2 cellular contexts compared by ENCODE assay signal in the genomic region with DNA sequence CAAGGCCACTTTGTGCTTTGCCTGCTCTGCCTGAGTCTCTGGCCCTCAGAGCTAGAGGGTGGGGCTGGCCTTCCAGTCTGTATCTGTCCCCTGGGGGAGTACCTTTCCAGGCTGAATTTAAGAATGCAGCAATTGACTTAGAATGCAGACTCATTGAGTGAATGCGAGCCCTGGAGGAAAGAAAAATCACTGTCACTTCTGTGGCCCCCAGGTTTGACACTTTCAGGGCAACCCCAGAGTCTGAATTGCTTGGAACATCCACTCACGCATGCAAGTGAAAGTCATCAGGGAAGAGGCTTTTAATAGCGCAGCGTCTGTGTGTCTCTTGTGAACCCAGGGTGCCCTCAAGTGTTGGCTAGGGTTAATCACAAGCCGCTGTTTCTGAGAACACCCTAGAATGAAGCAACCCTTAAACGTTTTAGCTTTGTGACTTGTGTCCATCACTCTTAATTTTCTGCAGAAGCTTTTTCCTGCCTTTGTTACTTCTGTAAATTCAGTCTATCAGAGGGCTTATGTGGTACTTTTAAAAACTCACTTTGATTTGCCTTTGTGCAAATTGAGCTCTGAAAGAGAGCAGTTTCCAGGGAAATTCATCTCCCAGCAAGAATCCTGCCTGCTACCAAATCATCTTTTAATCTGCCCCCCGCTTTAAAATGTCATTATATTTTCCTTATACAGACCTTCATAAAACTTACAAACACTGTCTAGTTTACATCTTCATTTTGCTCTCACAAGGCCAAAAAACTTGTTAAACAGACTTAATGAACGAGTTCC.
TF ChIP-seq lines count a peak whose summit lies in the region.

No MANE protein-coding gene starts in this region.

TF ChIP-seq in GM23338, 12 proteins besides CTCF, POLR2A, EP300 and RAD21 (continued from another document):
- TF ChIP-seq, protein P1, sequence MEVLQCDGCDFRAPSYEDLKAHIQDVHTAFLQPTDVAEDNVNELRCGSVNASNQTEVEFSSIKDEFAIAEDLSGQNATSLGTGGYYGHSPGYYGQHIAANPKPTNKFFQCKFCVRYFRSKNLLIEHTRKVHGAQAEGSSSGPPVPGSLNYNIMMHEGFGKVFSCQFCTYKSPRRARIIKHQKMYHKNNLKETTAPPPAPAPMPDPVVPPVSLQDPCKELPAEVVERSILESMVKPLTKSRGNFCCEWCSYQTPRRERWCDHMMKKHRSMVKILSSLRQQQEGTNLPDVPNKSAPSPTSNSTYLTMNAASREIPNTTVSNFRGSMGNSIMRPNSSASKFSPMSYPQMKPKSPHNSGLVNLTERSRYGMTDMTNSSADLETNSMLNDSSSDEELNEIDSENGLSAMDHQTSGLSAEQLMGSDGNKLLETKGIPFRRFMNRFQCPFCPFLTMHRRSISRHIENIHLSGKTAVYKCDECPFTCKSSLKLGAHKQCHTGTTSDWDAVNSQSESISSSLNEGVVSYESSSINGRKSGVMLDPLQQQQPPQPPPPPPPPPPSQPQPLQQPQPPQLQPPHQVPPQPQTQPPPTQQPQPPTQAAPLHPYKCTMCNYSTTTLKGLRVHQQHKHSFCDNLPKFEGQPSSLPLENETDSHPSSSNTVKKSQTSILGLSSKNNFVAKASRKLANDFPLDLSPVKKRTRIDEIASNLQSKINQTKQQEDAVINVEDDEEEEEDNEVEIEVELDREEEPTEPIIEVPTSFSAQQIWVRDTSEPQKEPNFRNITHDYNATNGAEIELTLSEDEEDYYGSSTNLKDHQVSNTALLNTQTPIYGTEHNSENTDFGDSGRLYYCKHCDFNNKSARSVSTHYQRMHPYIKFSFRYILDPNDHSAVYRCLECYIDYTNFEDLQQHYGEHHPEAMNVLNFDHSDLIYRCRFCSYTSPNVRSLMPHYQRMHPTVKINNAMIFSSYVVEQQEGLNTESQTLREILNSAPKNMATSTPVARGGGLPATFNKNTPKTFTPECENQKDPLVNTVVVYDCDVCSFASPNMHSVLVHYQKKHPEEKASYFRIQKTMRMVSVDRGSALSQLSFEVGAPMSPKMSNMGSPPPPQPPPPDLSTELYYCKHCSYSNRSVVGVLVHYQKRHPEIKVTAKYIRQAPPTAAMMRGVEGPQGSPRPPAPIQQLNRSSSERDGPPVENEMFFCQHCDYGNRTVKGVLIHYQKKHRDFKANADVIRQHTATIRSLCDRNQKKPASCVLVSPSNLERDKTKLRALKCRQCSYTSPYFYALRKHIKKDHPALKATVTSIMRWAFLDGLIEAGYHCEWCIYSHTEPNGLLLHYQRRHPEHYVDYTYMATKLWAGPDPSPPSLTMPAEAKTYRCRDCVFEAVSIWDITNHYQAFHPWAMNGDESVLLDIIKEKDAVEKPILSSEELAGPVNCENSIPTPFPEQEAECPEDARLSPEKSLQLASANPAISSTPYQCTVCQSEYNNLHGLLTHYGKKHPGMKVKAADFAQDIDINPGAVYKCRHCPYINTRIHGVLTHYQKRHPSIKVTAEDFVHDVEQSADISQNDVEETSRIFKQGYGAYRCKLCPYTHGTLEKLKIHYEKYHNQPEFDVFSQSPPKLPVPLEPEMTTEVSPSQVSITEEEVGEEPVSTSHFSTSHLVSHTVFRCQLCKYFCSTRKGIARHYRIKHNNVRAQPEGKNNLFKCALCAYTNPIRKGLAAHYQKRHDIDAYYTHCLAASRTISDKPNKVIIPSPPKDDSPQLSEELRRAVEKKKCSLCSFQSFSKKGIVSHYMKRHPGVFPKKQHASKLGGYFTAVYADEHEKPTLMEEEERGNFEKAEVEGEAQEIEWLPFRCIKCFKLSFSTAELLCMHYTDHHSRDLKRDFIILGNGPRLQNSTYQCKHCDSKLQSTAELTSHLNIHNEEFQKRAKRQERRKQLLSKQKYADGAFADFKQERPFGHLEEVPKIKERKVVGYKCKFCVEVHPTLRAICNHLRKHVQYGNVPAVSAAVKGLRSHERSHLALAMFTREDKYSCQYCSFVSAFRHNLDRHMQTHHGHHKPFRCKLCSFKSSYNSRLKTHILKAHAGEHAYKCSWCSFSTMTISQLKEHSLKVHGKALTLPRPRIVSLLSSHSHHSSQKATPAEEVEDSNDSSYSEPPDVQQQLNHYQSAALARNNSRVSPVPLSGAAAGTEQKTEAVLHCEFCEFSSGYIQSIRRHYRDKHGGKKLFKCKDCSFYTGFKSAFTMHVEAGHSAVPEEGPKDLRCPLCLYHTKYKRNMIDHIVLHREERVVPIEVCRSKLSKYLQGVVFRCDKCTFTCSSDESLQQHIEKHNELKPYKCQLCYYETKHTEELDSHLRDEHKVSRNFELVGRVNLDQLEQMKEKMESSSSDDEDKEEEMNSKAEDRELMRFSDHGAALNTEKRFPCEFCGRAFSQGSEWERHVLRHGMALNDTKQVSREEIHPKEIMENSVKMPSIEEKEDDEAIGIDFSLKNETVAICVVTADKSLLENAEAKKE (CRISPR knock-in tag; IDR thresholded peaks at IDR 0.05), result no peak
- no peak for TF ChIP-seq CREB1 (CRISPR knock-in tag; IDR thresholded peaks at IDR 0.05; ENCODE audit: low read depth)
- TF ChIP-seq, protein P2, sequence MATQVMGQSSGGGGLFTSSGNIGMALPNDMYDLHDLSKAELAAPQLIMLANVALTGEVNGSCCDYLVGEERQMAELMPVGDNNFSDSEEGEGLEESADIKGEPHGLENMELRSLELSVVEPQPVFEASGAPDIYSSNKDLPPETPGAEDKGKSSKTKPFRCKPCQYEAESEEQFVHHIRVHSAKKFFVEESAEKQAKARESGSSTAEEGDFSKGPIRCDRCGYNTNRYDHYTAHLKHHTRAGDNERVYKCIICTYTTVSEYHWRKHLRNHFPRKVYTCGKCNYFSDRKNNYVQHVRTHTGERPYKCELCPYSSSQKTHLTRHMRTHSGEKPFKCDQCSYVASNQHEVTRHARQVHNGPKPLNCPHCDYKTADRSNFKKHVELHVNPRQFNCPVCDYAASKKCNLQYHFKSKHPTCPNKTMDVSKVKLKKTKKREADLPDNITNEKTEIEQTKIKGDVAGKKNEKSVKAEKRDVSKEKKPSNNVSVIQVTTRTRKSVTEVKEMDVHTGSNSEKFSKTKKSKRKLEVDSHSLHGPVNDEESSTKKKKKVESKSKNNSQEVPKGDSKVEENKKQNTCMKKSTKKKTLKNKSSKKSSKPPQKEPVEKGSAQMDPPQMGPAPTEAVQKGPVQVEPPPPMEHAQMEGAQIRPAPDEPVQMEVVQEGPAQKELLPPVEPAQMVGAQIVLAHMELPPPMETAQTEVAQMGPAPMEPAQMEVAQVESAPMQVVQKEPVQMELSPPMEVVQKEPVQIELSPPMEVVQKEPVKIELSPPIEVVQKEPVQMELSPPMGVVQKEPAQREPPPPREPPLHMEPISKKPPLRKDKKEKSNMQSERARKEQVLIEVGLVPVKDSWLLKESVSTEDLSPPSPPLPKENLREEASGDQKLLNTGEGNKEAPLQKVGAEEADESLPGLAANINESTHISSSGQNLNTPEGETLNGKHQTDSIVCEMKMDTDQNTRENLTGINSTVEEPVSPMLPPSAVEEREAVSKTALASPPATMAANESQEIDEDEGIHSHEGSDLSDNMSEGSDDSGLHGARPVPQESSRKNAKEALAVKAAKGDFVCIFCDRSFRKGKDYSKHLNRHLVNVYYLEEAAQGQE (IDR thresholded peaks at IDR 0.05; ENCODE audit: unreplicated experiment), result no peak
- no peak for TF ChIP-seq EZH2phosphoT487 (IDR thresholded peaks at IDR 0.05; ENCODE audit: unreplicated experiment)
- TF ChIP-seq ZNF331 (CRISPR knock-in tag; IDR thresholded peaks at IDR 0.05; ENCODE audit: low read depth), result no peak
- TF ChIP-seq STAT1 (IDR thresholded peaks at IDR 0.05; ENCODE audit: unreplicated experiment), result no peak
- TF ChIP-seq POLR2AphosphoS5 (IDR thresholded peaks at IDR 0.05; ENCODE audit: low read depth), result no peak
- no peak for TF ChIP-seq EZH2 (IDR thresholded peaks at IDR 0.05; ENCODE audit: low read depth, unreplicated experiment)
- no peak for TF ChIP-seq NANOG (IDR thresholded peaks at IDR 0.05; ENCODE audit: borderline replicate concordance)

TF ChIP-seq in K562, 482 proteins besides CTCF, POLR2A, EP300 and RAD21 (continued from another document and continues in another):
- TF ChIP-seq GTF2F1 (IDR thresholded peaks at IDR 0.05; ENCODE audit: low read depth, low read length) (no peak), MYNN (IDR thresholded peaks at IDR 0.05) (0 out of 2 replicates have a peak, but pooled peaks have one; percentile 69), MYNN (CRISPR knock-in tag; IDR thresholded peaks at IDR 0.05) (no peak), ZNF23 (CRISPR knock-in tag; IDR thresholded peaks at IDR 0.05) (no peak), SP2 (IDR thresholded peaks at IDR 0.05; ENCODE audit: extremely low read depth, low read depth, low read length, poor library complexity, severe bottlenecking) (no peak), MBD2 (IDR thresholded peaks at IDR 0.05; ENCODE audit: borderline replicate concordance, low read depth) (no peak), RBBP5 (IDR thresholded peaks at IDR 0.05; ENCODE audit: borderline replicate concordance, insufficient read depth, low read length, poor library complexity, severe bottlenecking) (no peak), FOXO4 (CRISPR knock-in tag; IDR thresholded peaks at IDR 0.05) (no peak), FOXJ3 (CRISPR knock-in tag; IDR thresholded peaks at IDR 0.05) (no peak), MCM3 (IDR thresholded peaks at IDR 0.05) (no peak), SRSF9 (IDR thresholded peaks at IDR 0.05; ENCODE audit: borderline replicate concordance, low read depth, low read length) (no peak), ZNF583 (CRISPR knock-in tag; IDR thresholded peaks at IDR 0.05) (peak; percentile 39; the same call in 1 of the 2 replicates), HNRNPLL (IDR thresholded peaks at IDR 0.05; ENCODE audit: low read depth, low read length, poor library complexity, severe bottlenecking) (no peak), SIRT6 (IDR thresholded peaks at IDR 0.05; ENCODE audit: low read depth, low read length) (no peak), MAZ (CRISPR knock-in tag; conservative IDR thresholded peaks at IDR 0.05 in 1 of 2, IDR thresholded peaks at IDR 0.05 in 1 of 2) (0 out of 4 replicates have a peak, but pooled peaks of 1 of the 2 experiments have one; percentile 25), ZNF174 (CRISPR knock-in tag; IDR thresholded peaks at IDR 0.05) (no peak), CXXC5 (CRISPR knock-in tag; IDR thresholded peaks at IDR 0.05) (peak; percentile 20; the same call in 1 of the 2 replicates), STAG1 (CRISPR knock-in tag; IDR thresholded peaks at IDR 0.05; ENCODE audit: borderline replicate concordance) (peak; percentile 85; the same call in 1 of the 2 replicates), CBX8 (IDR thresholded peaks at IDR 0.05; ENCODE audit: borderline replicate concordance, extremely low read depth, low read depth, low read length, poor library complexity, severe bottlenecking) (no peak), ZNF511 (CRISPR knock-in tag; IDR thresholded peaks at IDR 0.05) (no peak), PTRF (tag; IDR thresholded peaks at IDR 0.05) (no peak), BMI1 (IDR thresholded peaks at IDR 0.05; ENCODE audit: low read length) (no peak), USF1 (CRISPR knock-in tag; IDR thresholded peaks at IDR 0.05) (no peak), DIDO1 (tag; IDR thresholded peaks at IDR 0.05; ENCODE audit: low read depth) (no peak), RB1 (IDR thresholded peaks at IDR 0.05; ENCODE audit: low read depth) (peak; percentile 31; the same call in 1 of the 2 replicates), OTX1 (CRISPR knock-in tag; IDR thresholded peaks at IDR 0.05) (no peak), MEIS2 (IDR thresholded peaks at IDR 0.05; ENCODE audit: partially characterized antibody) (no peak), NUFIP1 (IDR thresholded peaks at IDR 0.05; ENCODE audit: partially characterized antibody) (no peak), NR0B1 (IDR thresholded peaks at IDR 0.05; ENCODE audit: partially characterized antibody) (no peak)
- TF ChIP-seq, protein P3, sequence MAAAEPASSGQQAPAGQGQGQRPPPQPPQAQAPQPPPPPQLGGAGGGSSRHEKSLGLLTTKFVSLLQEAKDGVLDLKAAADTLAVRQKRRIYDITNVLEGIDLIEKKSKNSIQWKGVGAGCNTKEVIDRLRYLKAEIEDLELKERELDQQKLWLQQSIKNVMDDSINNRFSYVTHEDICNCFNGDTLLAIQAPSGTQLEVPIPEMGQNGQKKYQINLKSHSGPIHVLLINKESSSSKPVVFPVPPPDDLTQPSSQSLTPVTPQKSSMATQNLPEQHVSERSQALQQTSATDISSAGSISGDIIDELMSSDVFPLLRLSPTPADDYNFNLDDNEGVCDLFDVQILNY (CRISPR knock-in tag; IDR thresholded peaks at IDR 0.05), result no peak
- TF ChIP-seq, protein P4, sequence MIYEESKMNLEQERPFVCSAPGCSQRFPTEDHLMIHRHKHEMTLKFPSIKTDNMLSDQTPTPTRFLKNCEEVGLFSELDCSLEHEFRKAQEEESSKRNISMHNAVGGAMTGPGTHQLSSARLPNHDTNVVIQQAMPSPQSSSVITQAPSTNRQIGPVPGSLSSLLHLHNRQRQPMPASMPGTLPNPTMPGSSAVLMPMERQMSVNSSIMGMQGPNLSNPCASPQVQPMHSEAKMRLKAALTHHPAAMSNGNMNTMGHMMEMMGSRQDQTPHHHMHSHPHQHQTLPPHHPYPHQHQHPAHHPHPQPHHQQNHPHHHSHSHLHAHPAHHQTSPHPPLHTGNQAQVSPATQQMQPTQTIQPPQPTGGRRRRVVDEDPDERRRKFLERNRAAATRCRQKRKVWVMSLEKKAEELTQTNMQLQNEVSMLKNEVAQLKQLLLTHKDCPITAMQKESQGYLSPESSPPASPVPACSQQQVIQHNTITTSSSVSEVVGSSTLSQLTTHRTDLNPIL (CRISPR knock-in tag; IDR thresholded peaks at IDR 0.05), result no peak
